In genomic region chr12:1939745-1940607, GRCh38 we compare ENCODE assay signal across 8 cellular contexts. TPM values are rescaled to one million over a fixed set of nuclear protein-coding genes. Genes with fewer than 3 reads are reported as not detected.
DNase-seq lines count a peak whose midpoint lies in the region; TF ChIP-seq lines count a peak whose summit lies in the region.

No MANE protein-coding gene starts in this region.

- no peaks in the 10 kb centered on the region for H3K27me3 Mint-ChIP-seq in activated naive CD8-positive, alpha-beta T cell treated with anti-CD3 and anti-CD28 coated beads for 36 hours

- H3K4me1 ChIP-seq in MM.1S (ENCODE audit: low read length) (no peaks in the 10 kb centered on the region), parathyroid adenoma (peaks cover 17% of the 10 kb centered on the region), thyroid gland (peaks cover 22 to 28% of the 10 kb centered on the region in 2 donors)

- H3K4me2 ChIP-seq in MM.1S (ENCODE audit: low read depth, low read length), result peak overlapping the region; percentile 28
- H3K4me2 ChIP-seq in SU-DHL-6 (ENCODE audit: low read depth, low read length, poor library complexity, severe bottlenecking), result peak overlapping the region; percentile 9
- H3K4me2 ChIP-seq in parathyroid adenoma (ENCODE audit: low read length), result peak overlapping the region; percentile 27

- H3K9me2 ChIP-seq in MM.1S (replicated peaks; ENCODE audit: insufficient read depth, low read length), result no peaks in the 10 kb centered on the region
- no peaks in the 10 kb centered on the region for H3K9me2 ChIP-seq in SU-DHL-6 (replicated peaks; ENCODE audit: insufficient read depth, low read length)

- H3K36me3 Mint-ChIP-seq in activated naive CD8-positive, alpha-beta T cell treated with anti-CD3 and anti-CD28 coated beads for 36 hours, result peaks cover 16% of the 10 kb centered on the region

- TF ChIP-seq CTCF in MM.1S (IDR thresholded peaks at IDR 0.05; ENCODE audit: low read length) (peak; percentile 96), SU-DHL-6 (IDR thresholded peaks at IDR 0.05; ENCODE audit: insufficient read depth, low read length, poor library complexity, severe bottlenecking) (peak; percentile 94), parathyroid adenoma (IDR thresholded peaks at IDR 0.05) (peak; percentile 96), thyroid gland (IDR thresholded peaks at IDR 0.05) (peak; percentile 88 to 95 (median 92))

- intact Hi-C loops in head of caudate nucleus (cut with DNase I) (loop anchor here (5.0 to 10.0 kb wide), 3 partner anchors 62 to 283 kb away; partner anchors contain the start of gene DCP1B), thyroid gland (cut with DNase I) (loop anchor here (2.0 to 5.0 kb wide), 2 partner anchors 143 to 288 kb away; no protein-coding TSS in a partner anchor)

- no peak overlapping the region for H3K27ac Mint-ChIP-seq in activated naive CD8-positive, alpha-beta T cell treated with anti-CD3 and anti-CD28 coated beads for 36 hours

- no peak overlapping the region for H3K27ac ChIP-seq in MM.1S (ENCODE audit: low read length)
- no peak overlapping the region for H3K27ac ChIP-seq in SU-DHL-6 (ENCODE audit: low read depth, low read length)
- H3K27ac ChIP-seq in parathyroid adenoma, result no peak overlapping the region
- no peak overlapping the region for H3K27ac ChIP-seq in thyroid gland

- peaks cover 3% of the 10 kb centered on the region for H3K4me1 Mint-ChIP-seq in activated naive CD8-positive, alpha-beta T cell treated with anti-CD3 and anti-CD28 coated beads for 36 hours

- H3K9ac ChIP-seq in MM.1S (ENCODE audit: low read length) (no peak overlapping the region), SU-DHL-6 (ENCODE audit: low read length) (peak overlapping the region; percentile 23), parathyroid adenoma (no peak overlapping the region)

- H3K27me3 ChIP-seq in MM.1S (replicated peaks; ENCODE audit: insufficient read depth, low read length), result no peaks in the 10 kb centered on the region
- no peaks in the 10 kb centered on the region for H3K27me3 ChIP-seq in SU-DHL-6 (ENCODE audit: low read length)
- no peaks in the 10 kb centered on the region for H3K27me3 ChIP-seq in parathyroid adenoma (ENCODE audit: control insufficient read depth, insufficient read depth, low read length)
- H3K27me3 ChIP-seq in thyroid gland, result no peaks in the 10 kb centered on the region

- H3K4me3 Mint-ChIP-seq in activated naive CD8-positive, alpha-beta T cell treated with anti-CD3 and anti-CD28 coated beads for 36 hours, result no peak overlapping the region

- peaks cover under 1% of the 10 kb centered on the region for H3K9me3 Mint-ChIP-seq in activated naive CD8-positive, alpha-beta T cell treated with anti-CD3 and anti-CD28 coated beads for 36 hours

- H2AFZ ChIP-seq in MM.1S (ENCODE audit: low read length) (peak overlapping the region; percentile 42; the same call in 1 of the 2 replicates), SU-DHL-6 (ENCODE audit: low read depth, low read length, severe bottlenecking) (peak overlapping the region; percentile 27), parathyroid adenoma (no peak overlapping the region)

- DNase-seq in NCI-H187 (lab: John Stamatoyannopoulos, UW), result peak; percentile 59 to 61
- no peak for DNase-seq in NCI-H187 treated with DMSO at 0.1 percent for 48 hours (lab: John Stamatoyannopoulos, UW)
- DNase-seq in MM.1S, result peak; percentile 78
- peak; percentile 77 for DNase-seq in activated naive CD8-positive, alpha-beta T cell treated with anti-CD3 and anti-CD28 coated beads for 36 hours
- peak; percentile 59 to 97 (median 92) for DNase-seq in head of caudate nucleus
- peak; percentile 85 to 89 for DNase-seq in thyroid gland

- H3F3A ChIP-seq in MM.1S (ENCODE audit: insufficient read depth, low read length) (no peaks in the 10 kb centered on the region), SU-DHL-6 (ENCODE audit: insufficient read depth) (no peaks in the 10 kb centered on the region)

- no peak for TF ChIP-seq POLR2A in thyroid gland (IDR thresholded peaks at IDR 0.05)

- H3K36me3 ChIP-seq in MM.1S (replicated peaks; ENCODE audit: insufficient read depth, low read length), result no peaks in the 10 kb centered on the region
- no peaks in the 10 kb centered on the region for H3K36me3 ChIP-seq in SU-DHL-6 (ENCODE audit: low read length)
- H3K36me3 ChIP-seq in parathyroid adenoma (ENCODE audit: control insufficient read depth, insufficient read depth, low read length), result no peaks in the 10 kb centered on the region
- H3K36me3 ChIP-seq in thyroid gland, result peaks cover 0 to 3% of the 10 kb centered on the region in 2 donors

- H3K79me2 ChIP-seq in MM.1S (ENCODE audit: low read length) (no peaks in the 10 kb centered on the region), SU-DHL-6 (ENCODE audit: insufficient read depth, low read length) (no peaks in the 10 kb centered on the region), parathyroid adenoma (no peaks in the 10 kb centered on the region)

- H4K20me1 ChIP-seq in MM.1S (ENCODE audit: insufficient read depth, low read length) (no peaks in the 10 kb centered on the region), SU-DHL-6 (ENCODE audit: low read depth, low read length) (no peaks in the 10 kb centered on the region)

- H3K4me3 ChIP-seq in MM.1S (ENCODE audit: low read length) (no peak overlapping the region), SU-DHL-6 (ENCODE audit: insufficient read depth, low read length, poor library complexity, severe bottlenecking) (no peak overlapping the region), parathyroid adenoma (ENCODE audit: low read depth, low read length) (no peak overlapping the region), thyroid gland (replicated peaks in 1 of 3) (no peak overlapping the region)

- WGBS in thyroid gland, 2 donors, result 37 to 42% methylated on average over 17 of the region's 17 CpGs

- no peaks in the 10 kb centered on the region for H3K9me3 ChIP-seq in MM.1S (replicated peaks; ENCODE audit: insufficient read depth, low read length)
- no peaks in the 10 kb centered on the region for H3K9me3 ChIP-seq in SU-DHL-6 (ENCODE audit: insufficient read depth, low read length)
- H3K9me3 ChIP-seq in parathyroid adenoma (ENCODE audit: control insufficient read depth, low read length), result no peaks in the 10 kb centered on the region
- no peaks in the 10 kb centered on the region for H3K9me3 ChIP-seq in thyroid gland

RNA-seq across cellular contexts. Expression of gene CACNA2D4, which starts 21.5 kb away (rescaled TPM):
- total RNA-seq in activated naive CD8-positive, alpha-beta T cell treated with anti-CD3 and anti-CD28 coated beads for 36 hours, result 1 to 10 TPM; 3.8 to 4.0 TPM
- 1 to 10 TPM; 1.5 to 2.6 (median 2.0) TPM for total RNA-seq in thyroid gland
